Comparison of ENCODE assay signal across 8 cellular contexts in genomic region chr7:36207451-36208291, GRCh38. TPM values are rescaled to one million over a fixed set of nuclear protein-coding genes. Genes with fewer than 3 reads are reported as not detected.
DNase-seq lines count a peak whose midpoint lies in the region; ATAC-seq lines count a peak whose summit lies in the region.

No MANE protein-coding gene starts in this region.

- peaks cover 19% of the 10 kb centered on the region for H3K4me1 Mint-ChIP-seq in activated T-helper 1 cell treated with anti-CD3 and anti-CD28 coated beads, Interleukin-12 subunit alpha, Interleukin-12 subunit beta, Interleukin-2, Interleukin-4 antibody, amounts not matched to agents 30 ng/mL and 10 ng/mL and 1 ng/mL, durations not matched to agents 14 hours and 24 hours and 36 hours (ENCODE audit: low read depth)

- H3K27me3 ChIP-seq in SJCRH30: no peaks in the 10 kb centered on the region

- peak; percentile 5 for DNase-seq in activated CD8-positive, alpha-beta memory T cell treated with anti-CD3 and anti-CD28 coated beads, Interleukin-2, amount 50 U/mL, for 1 hour (ENCODE audit: extremely low read depth)
- no peak for DNase-seq in activated CD8-positive, alpha-beta memory T cell treated with anti-CD3 and anti-CD28 coated beads, Interleukin-2, amount 50 U/mL, for 48 hours
- DNase-seq in activated T-helper 1 cell treated with anti-CD3 and anti-CD28 coated beads, Interleukin-12 subunit alpha, Interleukin-12 subunit beta, Interleukin-2, Interleukin-4 antibody, amounts not matched to agents 30 ng/mL and 10 ng/mL and 1 ng/mL, durations not matched to agents 14 hours and 24 hours and 36 hours (ENCODE audit: low spot score): no peak
- DNase-seq in left cardiac atrium (peak; percentile 67), sciatic nerve (ENCODE audit: low spot score) (peak; percentile 70), HuH-7 (ENCODE audit: low spot score) (no peak), SJCRH30 (no peak)

- H3K9me3 ChIP-seq in SJCRH30 (replicated peaks): no peaks in the 10 kb centered on the region

- intact Hi-C loops in activated T-helper 1 cell treated with anti-CD3 and anti-CD28 coated beads, Interleukin-12 subunit alpha, Interleukin-12 subunit beta, Interleukin-2, Interleukin-4 antibody, amounts not matched to agents 30 ng/mL and 10 ng/mL and 1 ng/mL, durations not matched to agents 14 hours and 24 hours and 36 hours (cut with micrococcal nuclease): loop anchor here (5.0 kb wide), 1 partner anchor 80 kb away; no protein-coding TSS in a partner anchor
- intact Hi-C loops in left cardiac atrium (cut with DNase I) (no loop called here), sciatic nerve (cut with DNase I) (no loop called here)

- no peak overlapping the region for H3K4me3 Mint-ChIP-seq in activated T-helper 1 cell treated with anti-CD3 and anti-CD28 coated beads, Interleukin-12 subunit alpha, Interleukin-12 subunit beta, Interleukin-2, Interleukin-4 antibody, amounts not matched to agents 30 ng/mL and 10 ng/mL and 1 ng/mL, durations not matched to agents 14 hours and 24 hours and 36 hours

- no peak overlapping the region for H3K4me3 ChIP-seq in SJCRH30

- ATAC-seq in left cardiac atrium (peak; percentile 83 to 89), sciatic nerve (peak; percentile 87), HG03571 (IDR thresholded peaks at IDR 0.05; ENCODE audit: unreplicated experiment) (no peak)

- H3K27ac ChIP-seq in SJCRH30: no peak overlapping the region

- peak overlapping the region; percentile 7 for H3K27ac Mint-ChIP-seq in activated T-helper 1 cell treated with anti-CD3 and anti-CD28 coated beads, Interleukin-12 subunit alpha, Interleukin-12 subunit beta, Interleukin-2, Interleukin-4 antibody, amounts not matched to agents 30 ng/mL and 10 ng/mL and 1 ng/mL, durations not matched to agents 14 hours and 24 hours and 36 hours

- peaks cover 5% of the 10 kb centered on the region for H3K27me3 Mint-ChIP-seq in activated T-helper 1 cell treated with anti-CD3 and anti-CD28 coated beads, Interleukin-12 subunit alpha, Interleukin-12 subunit beta, Interleukin-2, Interleukin-4 antibody, amounts not matched to agents 30 ng/mL and 10 ng/mL and 1 ng/mL, durations not matched to agents 14 hours and 24 hours and 36 hours (ENCODE audit: insufficient read depth)

- no peaks in the 10 kb centered on the region for H3K36me3 ChIP-seq in SJCRH30

- no peaks in the 10 kb centered on the region for H3K36me3 Mint-ChIP-seq in activated T-helper 1 cell treated with anti-CD3 and anti-CD28 coated beads, Interleukin-12 subunit alpha, Interleukin-12 subunit beta, Interleukin-2, Interleukin-4 antibody, amounts not matched to agents 30 ng/mL and 10 ng/mL and 1 ng/mL, durations not matched to agents 14 hours and 24 hours and 36 hours (ENCODE audit: low read depth)

- H3K4me1 ChIP-seq in SJCRH30: no peaks in the 10 kb centered on the region

- H3K9me3 Mint-ChIP-seq in activated T-helper 1 cell treated with anti-CD3 and anti-CD28 coated beads, Interleukin-12 subunit alpha, Interleukin-12 subunit beta, Interleukin-2, Interleukin-4 antibody, amounts not matched to agents 30 ng/mL and 10 ng/mL and 1 ng/mL, durations not matched to agents 14 hours and 24 hours and 36 hours: no peaks in the 10 kb centered on the region

RNA-seq across cellular contexts. Expression of gene EEPD1, which starts 54.6 kb away (rescaled TPM):
- total RNA-seq in activated T-helper 1 cell treated with anti-CD3 and anti-CD28 coated beads, Interleukin-12 subunit alpha, Interleukin-12 subunit beta, Interleukin-2, Interleukin-4 antibody, amounts not matched to agents 30 ng/mL and 10 ng/mL and 1 ng/mL, durations not matched to agents 14 hours and 24 hours and 36 hours: 0.91 and 1.5 TPM in 2 replicates
- 10 to 100 TPM in 1 of 2 donors, 1 to 10 TPM in 1; 5.2 to 10.8 TPM for total RNA-seq in left cardiac atrium
- 19.3 TPM for total RNA-seq in sciatic nerve
- 0.84 and 0.93 TPM in 2 replicates for total RNA-seq in SJCRH30 (2014; rRNA removed; shearing (Covaris generic))

Comparison
In these comparisons a context has a peak if more than half of its experiments do, and no peak if none do; other contexts are left out.
1. DNase-seq: peak in activated CD8-positive, alpha-beta memory T cell treated with anti-CD3 and anti-CD28 coated beads, Interleukin-2, amount 50 U/mL, for 1 hour (single experiment), left cardiac atrium (single experiment) and sciatic nerve (single experiment); none in activated CD8-positive, alpha-beta memory T cell treated with anti-CD3 and anti-CD28 coated beads, Interleukin-2, amount 50 U/mL, for 48 hours (single experiment), activated T-helper 1 cell treated with anti-CD3 and anti-CD28 coated beads, Interleukin-12 subunit alpha, Interleukin-12 subunit beta, Interleukin-2, Interleukin-4 antibody, amounts not matched to agents 30 ng/mL and 10 ng/mL and 1 ng/mL, durations not matched to agents 14 hours and 24 hours and 36 hours (single experiment), HuH-7 (single experiment) and SJCRH30 (0 of 2).